1 cellular context compared by ENCODE assay signal in the genomic region with DNA sequence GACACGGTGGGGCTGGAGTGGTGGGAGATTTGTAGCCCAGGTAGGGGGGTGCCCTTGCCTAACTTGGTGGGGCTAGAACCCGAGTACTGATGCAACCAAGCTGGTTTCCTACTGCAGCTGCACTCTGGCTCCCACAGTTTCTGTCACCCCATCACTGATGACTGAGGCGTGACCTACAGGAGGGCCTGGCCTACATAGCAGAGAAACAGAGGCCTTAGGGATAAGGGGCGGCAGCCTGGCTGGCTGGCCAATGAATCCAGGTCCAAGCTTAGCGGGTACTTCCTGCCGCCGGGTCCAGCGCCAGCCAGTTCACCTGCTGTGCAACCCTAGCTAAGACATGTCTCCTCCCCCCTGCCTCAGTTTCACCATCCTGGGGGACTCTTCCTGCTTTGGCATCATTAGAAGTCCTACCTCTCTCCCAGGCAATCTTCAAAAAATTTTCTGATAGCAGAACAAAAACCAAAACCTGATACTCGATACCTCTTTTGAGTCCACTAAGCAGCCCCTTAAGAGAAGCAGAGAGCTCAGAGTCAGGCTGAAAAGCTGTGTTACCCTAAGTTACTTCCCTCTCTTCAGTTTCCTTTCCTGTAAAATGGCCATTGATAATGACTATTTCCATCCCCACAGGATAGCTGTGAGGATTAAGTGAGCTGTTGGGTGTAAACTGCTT.
TF ChIP-seq lines count a peak whose summit lies in the region.

No MANE protein-coding gene starts in this region.

TF ChIP-seq in GM12878, 131 proteins besides CTCF, POLR2A, EP300 and RAD21 (continued from another document):
- TF ChIP-seq, protein P1, sequence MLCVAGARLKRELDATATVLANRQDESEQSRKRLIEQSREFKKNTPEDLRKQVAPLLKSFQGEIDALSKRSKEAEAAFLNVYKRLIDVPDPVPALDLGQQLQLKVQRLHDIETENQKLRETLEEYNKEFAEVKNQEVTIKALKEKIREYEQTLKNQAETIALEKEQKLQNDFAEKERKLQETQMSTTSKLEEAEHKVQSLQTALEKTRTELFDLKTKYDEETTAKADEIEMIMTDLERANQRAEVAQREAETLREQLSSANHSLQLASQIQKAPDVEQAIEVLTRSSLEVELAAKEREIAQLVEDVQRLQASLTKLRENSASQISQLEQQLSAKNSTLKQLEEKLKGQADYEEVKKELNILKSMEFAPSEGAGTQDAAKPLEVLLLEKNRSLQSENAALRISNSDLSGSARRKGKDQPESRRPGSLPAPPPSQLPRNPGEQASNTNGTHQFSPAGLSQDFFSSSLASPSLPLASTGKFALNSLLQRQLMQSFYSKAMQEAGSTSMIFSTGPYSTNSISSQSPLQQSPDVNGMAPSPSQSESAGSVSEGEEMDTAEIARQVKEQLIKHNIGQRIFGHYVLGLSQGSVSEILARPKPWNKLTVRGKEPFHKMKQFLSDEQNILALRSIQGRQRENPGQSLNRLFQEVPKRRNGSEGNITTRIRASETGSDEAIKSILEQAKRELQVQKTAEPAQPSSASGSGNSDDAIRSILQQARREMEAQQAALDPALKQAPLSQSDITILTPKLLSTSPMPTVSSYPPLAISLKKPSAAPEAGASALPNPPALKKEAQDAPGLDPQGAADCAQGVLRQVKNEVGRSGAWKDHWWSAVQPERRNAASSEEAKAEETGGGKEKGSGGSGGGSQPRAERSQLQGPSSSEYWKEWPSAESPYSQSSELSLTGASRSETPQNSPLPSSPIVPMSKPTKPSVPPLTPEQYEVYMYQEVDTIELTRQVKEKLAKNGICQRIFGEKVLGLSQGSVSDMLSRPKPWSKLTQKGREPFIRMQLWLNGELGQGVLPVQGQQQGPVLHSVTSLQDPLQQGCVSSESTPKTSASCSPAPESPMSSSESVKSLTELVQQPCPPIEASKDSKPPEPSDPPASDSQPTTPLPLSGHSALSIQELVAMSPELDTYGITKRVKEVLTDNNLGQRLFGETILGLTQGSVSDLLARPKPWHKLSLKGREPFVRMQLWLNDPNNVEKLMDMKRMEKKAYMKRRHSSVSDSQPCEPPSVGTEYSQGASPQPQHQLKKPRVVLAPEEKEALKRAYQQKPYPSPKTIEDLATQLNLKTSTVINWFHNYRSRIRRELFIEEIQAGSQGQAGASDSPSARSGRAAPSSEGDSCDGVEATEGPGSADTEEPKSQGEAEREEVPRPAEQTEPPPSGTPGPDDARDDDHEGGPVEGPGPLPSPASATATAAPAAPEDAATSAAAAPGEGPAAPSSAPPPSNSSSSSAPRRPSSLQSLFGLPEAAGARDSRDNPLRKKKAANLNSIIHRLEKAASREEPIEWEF (IDR thresholded peaks at IDR 0.05; ENCODE audit: insufficient replicate concordance, low read depth, low read length), result no peak
- TF ChIP-seq KAT2A (conservative IDR thresholded peaks at IDR 0.05; ENCODE audit: control insufficient read depth, low read depth, low read length) (no peak), EGR1 (IDR thresholded peaks at IDR 0.05; ENCODE audit: borderline replicate concordance in 1 of 2, low read depth in 2 of 2, low read length in 2 of 2) (no peak), FOXM1 (IDR thresholded peaks at IDR 0.05; ENCODE audit: low read depth, low read length) (no peak), ETV6 (conservative IDR thresholded peaks at IDR 0.05 in 1 of 2, IDR thresholded peaks at IDR 0.05 in 1 of 2; ENCODE audit: borderline replicate concordance in 1 of 2, low read depth in 1 of 2) (0 out of 4 replicates have a peak, but pooled peaks of 1 of the 2 experiments have one; percentile 40), LARP7 (IDR thresholded peaks at IDR 0.05) (no peak), RCOR1 (conservative IDR thresholded peaks at IDR 0.05; ENCODE audit: low read depth, low read length) (no peak), TCF3 (IDR thresholded peaks at IDR 0.05; ENCODE audit: borderline replicate concordance, insufficient read depth, low read depth, low read length) (no peak)
- TF ChIP-seq, protein P2, sequence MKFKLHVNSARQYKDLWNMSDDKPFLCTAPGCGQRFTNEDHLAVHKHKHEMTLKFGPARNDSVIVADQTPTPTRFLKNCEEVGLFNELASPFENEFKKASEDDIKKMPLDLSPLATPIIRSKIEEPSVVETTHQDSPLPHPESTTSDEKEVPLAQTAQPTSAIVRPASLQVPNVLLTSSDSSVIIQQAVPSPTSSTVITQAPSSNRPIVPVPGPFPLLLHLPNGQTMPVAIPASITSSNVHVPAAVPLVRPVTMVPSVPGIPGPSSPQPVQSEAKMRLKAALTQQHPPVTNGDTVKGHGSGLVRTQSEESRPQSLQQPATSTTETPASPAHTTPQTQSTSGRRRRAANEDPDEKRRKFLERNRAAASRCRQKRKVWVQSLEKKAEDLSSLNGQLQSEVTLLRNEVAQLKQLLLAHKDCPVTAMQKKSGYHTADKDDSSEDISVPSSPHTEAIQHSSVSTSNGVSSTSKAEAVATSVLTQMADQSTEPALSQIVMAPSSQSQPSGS (IDR thresholded peaks at IDR 0.05; ENCODE audit: low read length), result no peak
- TF ChIP-seq, protein P3, sequence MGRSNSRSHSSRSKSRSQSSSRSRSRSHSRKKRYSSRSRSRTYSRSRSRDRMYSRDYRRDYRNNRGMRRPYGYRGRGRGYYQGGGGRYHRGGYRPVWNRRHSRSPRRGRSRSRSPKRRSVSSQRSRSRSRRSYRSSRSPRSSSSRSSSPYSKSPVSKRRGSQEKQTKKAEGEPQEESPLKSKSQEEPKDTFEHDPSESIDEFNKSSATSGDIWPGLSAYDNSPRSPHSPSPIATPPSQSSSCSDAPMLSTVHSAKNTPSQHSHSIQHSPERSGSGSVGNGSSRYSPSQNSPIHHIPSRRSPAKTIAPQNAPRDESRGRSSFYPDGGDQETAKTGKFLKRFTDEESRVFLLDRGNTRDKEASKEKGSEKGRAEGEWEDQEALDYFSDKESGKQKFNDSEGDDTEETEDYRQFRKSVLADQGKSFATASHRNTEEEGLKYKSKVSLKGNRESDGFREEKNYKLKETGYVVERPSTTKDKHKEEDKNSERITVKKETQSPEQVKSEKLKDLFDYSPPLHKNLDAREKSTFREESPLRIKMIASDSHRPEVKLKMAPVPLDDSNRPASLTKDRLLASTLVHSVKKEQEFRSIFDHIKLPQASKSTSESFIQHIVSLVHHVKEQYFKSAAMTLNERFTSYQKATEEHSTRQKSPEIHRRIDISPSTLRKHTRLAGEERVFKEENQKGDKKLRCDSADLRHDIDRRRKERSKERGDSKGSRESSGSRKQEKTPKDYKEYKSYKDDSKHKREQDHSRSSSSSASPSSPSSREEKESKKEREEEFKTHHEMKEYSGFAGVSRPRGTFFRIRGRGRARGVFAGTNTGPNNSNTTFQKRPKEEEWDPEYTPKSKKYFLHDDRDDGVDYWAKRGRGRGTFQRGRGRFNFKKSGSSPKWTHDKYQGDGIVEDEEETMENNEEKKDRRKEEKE (IDR thresholded peaks at IDR 0.05), result no peak
